ENCODE assay signal across 21 cellular contexts in the genomic region with DNA sequence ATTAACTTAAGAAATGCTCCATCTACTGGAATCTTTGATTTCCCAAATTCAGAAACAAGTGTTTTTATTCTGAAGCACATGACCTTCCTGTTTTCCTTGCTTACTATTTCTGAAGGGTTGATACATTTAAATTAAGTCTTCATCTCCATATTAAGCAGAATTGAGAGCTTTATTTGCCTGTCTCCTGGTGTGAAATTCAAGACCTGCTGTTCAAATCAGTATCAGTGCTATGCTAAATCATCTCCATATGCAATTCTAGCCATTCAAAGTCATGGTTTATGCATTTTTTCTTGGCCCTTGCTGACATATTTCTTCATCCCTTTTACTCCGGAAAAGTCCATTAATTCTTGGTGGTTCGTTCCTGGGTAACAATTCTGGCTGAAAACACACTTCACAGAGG.
DNase-seq lines count a peak whose midpoint lies in the region; TF ChIP-seq lines count a peak whose summit lies in the region.
"Had no signal": no experiment of that assay in that cellular context is flagged by ENCODE, and none has a peak within 500 bp of the region (broad histone marks: within the 10 kb centered on the region; RNA-seq: fewer than 3 reads in every experiment).

No MANE protein-coding gene starts in this region.

- intact Hi-C loops in activated T-helper 2 cell treated with anti-CD3 and anti-CD28 coated beads, Interferon-gamma antibody, Interleukin-2, Interleukin-4, amounts not matched to agents 10 μg/mL and 5 μg/mL and 100 μg/mL, durations not matched to agents 14 hours and 24 hours and 36 hours (cut with micrococcal nuclease): no loop called here

- H3K36me3 ChIP-seq in adipocyte (ENCODE audit: control insufficient read depth, insufficient read depth, low read length, severe bottlenecking) (no peaks in the 10 kb centered on the region), HAP-1 (replicated peaks) (no peaks in the 10 kb centered on the region)
- H3K36me3 ChIP-seq: BLaER1 had no signal

- peak; percentile 50 for DNase-seq in AG10803 (ENCODE audit: low read depth)
- DNase-seq in adipocyte (ENCODE audit: low read depth): peak; percentile 50
- peak; percentile 19 for DNase-seq in fibroblast of mammary gland (ENCODE audit: low read depth)
- no peak for DNase-seq in GF-D8 (lab: John Stamatoyannopoulos, UW)
- DNase-seq in HAP-1 (ENCODE audit: low spot score in 2 of 2): no peak
- no peak for DNase-seq in activated T-helper 2 cell treated with anti-CD3 and anti-CD28 coated beads, Interferon-gamma antibody, Interleukin-2, Interleukin-4, amounts not matched to agents 10 μg/mL and 5 μg/mL and 100 μg/mL, durations not matched to agents 14 hours and 24 hours and 36 hours (ENCODE audit: low spot score)
- DNase-seq in ecto neural progenitor cell (ENCODE audit: low spot score): no peak
- DNase-seq: 8988T; ACHN; Caco-2; CD4-positive, CD25-positive, alpha-beta regulatory T cell; CD8-positive, alpha-beta T cell; DMS153; DND-41; H9; HFFc6 had no signal

- H3K36me3 Mint-ChIP-seq in activated T-helper 2 cell treated with anti-CD3 and anti-CD28 coated beads, Interferon-gamma antibody, Interleukin-2, Interleukin-4, amounts not matched to agents 10 μg/mL and 5 μg/mL and 100 μg/mL, durations not matched to agents 14 hours and 24 hours and 36 hours (ENCODE audit: low read depth): peaks cover 67% of the 10 kb centered on the region
- H3K36me3 Mint-ChIP-seq: CD4-positive, CD25-positive, alpha-beta regulatory T cell; CD8-positive, alpha-beta T cell had no signal

- H3K9me3 ChIP-seq in adipocyte (ENCODE audit: control insufficient read depth, low read length): no peaks in the 10 kb centered on the region
- H3K9me3 ChIP-seq in HAP-1: no peaks in the 10 kb centered on the region
- H3K9me3 ChIP-seq: A549, BLaER1, Caco-2 had no signal

- H3K4me3 Mint-ChIP-seq in activated T-helper 2 cell treated with anti-CD3 and anti-CD28 coated beads, Interferon-gamma antibody, Interleukin-2, Interleukin-4, amounts not matched to agents 10 μg/mL and 5 μg/mL and 100 μg/mL, durations not matched to agents 14 hours and 24 hours and 36 hours (ENCODE audit: low read depth): no peak overlapping the region
- H3K4me3 Mint-ChIP-seq: B cell; CD4-positive, CD25-positive, alpha-beta regulatory T cell; CD8-positive, alpha-beta T cell; H9; HFFc6 had no signal

- H3K9me3 Mint-ChIP-seq in activated T-helper 2 cell treated with anti-CD3 and anti-CD28 coated beads, Interferon-gamma antibody, Interleukin-2, Interleukin-4, amounts not matched to agents 10 μg/mL and 5 μg/mL and 100 μg/mL, durations not matched to agents 14 hours and 24 hours and 36 hours: no peaks in the 10 kb centered on the region
- H3K9me3 Mint-ChIP-seq: CD8-positive, alpha-beta T cell; H9; HFFc6 had no signal

- in situ Hi-C loops in HAP-1 (cut with MboI; ENCODE audit: low sequenced_read_pairs): no loop called here

- H3K27me3 Mint-ChIP-seq in activated T-helper 2 cell treated with anti-CD3 and anti-CD28 coated beads, Interferon-gamma antibody, Interleukin-2, Interleukin-4, amounts not matched to agents 10 μg/mL and 5 μg/mL and 100 μg/mL, durations not matched to agents 14 hours and 24 hours and 36 hours (ENCODE audit: low read depth): no peaks in the 10 kb centered on the region
- H3K27me3 Mint-ChIP-seq: CD4-positive, CD25-positive, alpha-beta regulatory T cell had no signal

- H3K4me1 Mint-ChIP-seq in activated T-helper 2 cell treated with anti-CD3 and anti-CD28 coated beads, Interferon-gamma antibody, Interleukin-2, Interleukin-4, amounts not matched to agents 10 μg/mL and 5 μg/mL and 100 μg/mL, durations not matched to agents 14 hours and 24 hours and 36 hours (ENCODE audit: low read depth): no peaks in the 10 kb centered on the region
- H3K4me1 Mint-ChIP-seq: B cell; CD4-positive, CD25-positive, alpha-beta regulatory T cell had no signal

- no peak overlapping the region for H3K9ac ChIP-seq in adipocyte (ENCODE audit: low read length)
- H3K9ac ChIP-seq: BLaER1, GM23248 had no signal

- H3K4me1 ChIP-seq in adipocyte (ENCODE audit: control insufficient read depth, insufficient read depth, low read length) (peaks cover 9% of the 10 kb centered on the region), HAP-1 (no peaks in the 10 kb centered on the region)
- H3K4me1 ChIP-seq: A549, BLaER1, Caco-2 had no signal

- H3K4me3 ChIP-seq in AG10803 (ENCODE audit: low read length) (no peak overlapping the region), adipocyte (ENCODE audit: low read length) (no peak overlapping the region), fibroblast of mammary gland (ENCODE audit: control insufficient read depth, low read depth, low read length) (no peak overlapping the region), HAP-1 (no peak overlapping the region)
- H3K4me3 ChIP-seq: A549, BLaER1, GM12878, GM23248 had no signal

- no peak for TF ChIP-seq CTCF in AG10803 (conservative IDR thresholded peaks at IDR 0.05; ENCODE audit: low read length)
- no peak for TF ChIP-seq CTCF in fibroblast of mammary gland (conservative IDR thresholded peaks at IDR 0.05; ENCODE audit: control insufficient read depth, insufficient read depth, low read depth, low read length)

- H3K27ac Mint-ChIP-seq in activated T-helper 2 cell treated with anti-CD3 and anti-CD28 coated beads, Interferon-gamma antibody, Interleukin-2, Interleukin-4, amounts not matched to agents 10 μg/mL and 5 μg/mL and 100 μg/mL, durations not matched to agents 14 hours and 24 hours and 36 hours: no peak overlapping the region
- H3K27ac Mint-ChIP-seq: B cell; CD4-positive, CD25-positive, alpha-beta regulatory T cell; CD8-positive, alpha-beta T cell; HFFc6 had no signal

- H3K27me3 ChIP-seq in adipocyte (replicated peaks; ENCODE audit: control insufficient read depth, insufficient read depth, low read length): no peaks in the 10 kb centered on the region
- no peaks in the 10 kb centered on the region for H3K27me3 ChIP-seq in HAP-1 (ENCODE audit: low read depth)
- H3K27me3 ChIP-seq: BLaER1 had no signal

Comparison
In these comparisons a context has a peak if more than half of its experiments do, and no peak if none do; other contexts are left out.
1. DNase-seq: peak in AG10803 (single experiment), adipocyte (single experiment) and fibroblast of mammary gland (single experiment); none in GF-D8 (single experiment), HAP-1 (0 of 2), activated T-helper 2 cell treated with anti-CD3 and anti-CD28 coated beads, Interferon-gamma antibody, Interleukin-2, Interleukin-4, amounts not matched to agents 10 μg/mL and 5 μg/mL and 100 μg/mL, durations not matched to agents 14 hours and 24 hours and 36 hours (single experiment) and ecto neural progenitor cell (single experiment).